ENCODE assay signal across 31 cellular contexts in genomic region chr1:180257028-180257386, GRCh38. TPM values are rescaled to one million over a fixed set of nuclear protein-coding genes. Genes with fewer than 3 reads are reported as not detected.
"Had no signal": no experiment of that assay in that cellular context is flagged by ENCODE, and none has a peak within 500 bp of the region (broad histone marks: within the 10 kb centered on the region; RNA-seq: fewer than 3 reads in every experiment).

No MANE protein-coding gene starts in this region.

- DNase-seq: hypothalamus; immature natural killer cell; left ventricle myocardium inferior; midbrain; mucosa of descending colon; naive thymus-derived CD4-positive, alpha-beta T cell; nucleus accumbens; right cardiac atrium; sigmoid colon; small intestine; stimulated activated CD4-positive, alpha-beta T cell treated with anti-CD3 and anti-CD28 coated beads, Interleukin-1b, Interleukin-23, amount 100 ng/mL, for 48 hours; stimulated activated CD4-positive, alpha-beta T cell treated with anti-CD3 and anti-CD28 coated beads, Interleukin-2, amount 100 ng/mL, for 48 hours; stimulated activated CD4-positive, alpha-beta T cell treated with anti-CD3 and anti-CD28 coated beads, Interleukin-4, amount 100 ng/mL, for 4 hours; stimulated activated CD8-positive, alpha-beta memory T cell treated with anti-CD3 and anti-CD28 coated beads, Interleukin-4, amount 100 ng/mL, for 48 hours; stimulated activated naive CD4-positive, alpha-beta T cell treated with Interleukin-2 at 50 U/mL for 16 hours; stimulated activated naive CD8-positive, alpha-beta T cell treated with anti-CD3 and anti-CD28 coated beads, Interleukin-15, amount 100 ng/mL, for 72 hours; substantia nigra; uterus had no signal

- H3K27me3 ChIP-seq: pancreas had no signal

- H3K27ac ChIP-seq: left ventricle myocardium inferior, pancreas, prostate gland, sigmoid colon, tibial nerve, uterus had no signal

- H3K36me3 ChIP-seq: left ventricle myocardium inferior, pancreas, prostate gland, sigmoid colon, tibial nerve, uterus had no signal

- H3K36me3 Mint-ChIP-seq: immature natural killer cell; memory B cell; naive thymus-derived CD4-positive, alpha-beta T cell; natural killer cell treated with Interleukin-12 subunit alpha and Interleukin-12 subunit beta and Interleukin-15 and Interleukin-18, amount 100 ng/mL, for 72 hours; stimulated activated memory B cell treated with anti-CD40 and anti-IgM and Interleukin-4, amounts not matched to agents 10 μg/mL and 1 μg/mL and 100 μg/mL, for 72 hours; type B pancreatic cell had no signal

- H3K9me3 Mint-ChIP-seq: immature natural killer cell; memory B cell; naive thymus-derived CD4-positive, alpha-beta T cell; natural killer cell treated with Interleukin-12 subunit alpha and Interleukin-12 subunit beta and Interleukin-15 and Interleukin-18, amount 100 ng/mL, for 72 hours; stimulated activated memory B cell treated with anti-CD40 and anti-IgM and Interleukin-4, amounts not matched to agents 10 μg/mL and 1 μg/mL and 100 μg/mL, for 72 hours; stimulated activated naive CD8-positive, alpha-beta T cell treated with anti-CD3 and anti-CD28 coated beads, Interleukin-15, amount 100 ng/mL, for 72 hours; type B pancreatic cell had no signal

- H3K4me3 Mint-ChIP-seq: immature natural killer cell; memory B cell; naive thymus-derived CD4-positive, alpha-beta T cell; natural killer cell treated with Interleukin-12 subunit alpha and Interleukin-12 subunit beta and Interleukin-15 and Interleukin-18, amount 100 ng/mL, for 72 hours; stimulated activated memory B cell treated with anti-CD40 and anti-IgM and Interleukin-4, amounts not matched to agents 10 μg/mL and 1 μg/mL and 100 μg/mL, for 72 hours; stimulated activated naive CD8-positive, alpha-beta T cell treated with anti-CD3 and anti-CD28 coated beads, Interleukin-15, amount 100 ng/mL, for 72 hours; type B pancreatic cell had no signal

- H3K9me3 ChIP-seq: left ventricle myocardium inferior, mucosa of descending colon, pancreas, prostate gland, sigmoid colon, tibial nerve, uterus had no signal

- ATAC-seq: mucosa of descending colon; naive thymus-derived CD4-positive, alpha-beta T cell; natural killer cell treated with Interleukin-12 subunit alpha and Interleukin-12 subunit beta and Interleukin-15 and Interleukin-18, amount 100 ng/mL, for 72 hours; right cardiac atrium; stimulated activated memory B cell treated with anti-CD40 and anti-IgM and Interleukin-4, amounts not matched to agents 10 μg/mL and 1 μg/mL and 100 μg/mL, for 72 hours; stimulated activated naive CD8-positive, alpha-beta T cell treated with anti-CD3 and anti-CD28 coated beads, Interleukin-15, amount 100 ng/mL, for 72 hours had no signal

- H3K4me1 Mint-ChIP-seq: immature natural killer cell; stimulated activated memory B cell treated with anti-CD40 and anti-IgM and Interleukin-4, amounts not matched to agents 10 μg/mL and 1 μg/mL and 100 μg/mL, for 72 hours had no signal

- H3K4me3 ChIP-seq: left ventricle myocardium inferior, lung, mucosa of descending colon, pancreas, prostate gland, sigmoid colon, tibial nerve, uterus had no signal

- H3K27ac Mint-ChIP-seq: immature natural killer cell; memory B cell; natural killer cell treated with Interleukin-12 subunit alpha and Interleukin-12 subunit beta and Interleukin-15 and Interleukin-18, amount 100 ng/mL, for 72 hours; stimulated activated memory B cell treated with anti-CD40 and anti-IgM and Interleukin-4, amounts not matched to agents 10 μg/mL and 1 μg/mL and 100 μg/mL, for 72 hours; type B pancreatic cell had no signal

- H3K4me1 ChIP-seq: left ventricle myocardium inferior, prostate gland, tibial nerve, uterus had no signal

RNA-seq across cellular contexts. Expression of gene LHX4, which starts 26.9 kb away (rescaled TPM):
- total RNA-seq: kidney epithelial cell; left ventricle myocardium inferior; natural killer cell treated with Interleukin-12 subunit alpha and Interleukin-12 subunit beta and Interleukin-15 and Interleukin-18, amount 100 ng/mL, for 72 hours; osteoblast; prostate gland; right cardiac atrium; sigmoid colon; temporal lobe; tibial nerve; ureter; uterus had no signal
- polyA plus RNA-seq: neural cell had no signal
